ENCODE assay signal across 7 cellular contexts in genomic region chr11:65224939-65225283, GRCh38. TPM values are rescaled to one million over a fixed set of nuclear protein-coding genes. Genes with fewer than 3 reads are reported as not detected.
A peak's percentile ranks its signal among the peaks of the same experiment; 100 is the strongest.
DNase-seq lines count a peak whose midpoint lies in the region; FAIRE-seq lines count a peak whose summit lies in the region.

No MANE protein-coding gene starts in this region.

- WGBS in thymus, result 89% methylated on average over 5 of the region's 5 CpGs

- no peaks in the 10 kb centered on the region for H3K36me3 ChIP-seq in thymus (ENCODE audit: control insufficient read depth, insufficient read depth)

- no peak for FAIRE-seq in HTR-8/SVneo (lab: Jason Lieb, UNC)

- H3K9me3 ChIP-seq in thymus (ENCODE audit: control insufficient read depth), result no peaks in the 10 kb centered on the region

- peak overlapping the region; percentile 64 for H3K27ac ChIP-seq in thymus (ENCODE audit: low read depth)

- H3K4me3 ChIP-seq in thymus (ENCODE audit: low read length), result no peak overlapping the region

- peaks cover 4% of the 10 kb centered on the region for H3K4me1 ChIP-seq in thymus (ENCODE audit: control insufficient read depth, insufficient read depth, low read length)

- DNase-seq in HTR-8/SVneo (ENCODE audit: insufficient read length, low spot score) (peak; percentile 41), amniotic stem cell (lab: John Stamatoyannopoulos, UW) (peak; percentile 32), islet precursor cell (peak; percentile 94), hypothalamus (lab: John Stamatoyannopoulos, UW) (no peak), NCI-H2171 (lab: John Stamatoyannopoulos, UW) (no peak), NCI-H2107 (lab: John Stamatoyannopoulos, UW) (no peak)

- H3K27me3 ChIP-seq in thymus (ENCODE audit: control insufficient read depth, insufficient read depth), result no peaks in the 10 kb centered on the region

RNA-seq across cellular contexts. Expression of gene POLA2, which starts 36.9 kb away (rescaled TPM):
- 7.3 TPM for polyA plus RNA-seq in thymus

RNA-seq across cellular contexts. Expression of gene CAPN1, which starts 43.2 kb away (rescaled TPM):
- 104 TPM for polyA plus RNA-seq in thymus

RNA-seq across cellular contexts. Expression of gene SPDYC, which starts 54.9 kb away (rescaled TPM):
- polyA plus RNA-seq in thymus, result 0.11 TPM

Comparison
In these comparisons a context has a peak if more than half of its experiments do, and no peak if none do; other contexts are left out.
1. DNase-seq: peak in HTR-8/SVneo (single experiment), amniotic stem cell (single experiment) and islet precursor cell (single experiment); none in hypothalamus (0 of 51), NCI-H2171 (single experiment) and NCI-H2107 (single experiment).